In the genomic region with DNA sequence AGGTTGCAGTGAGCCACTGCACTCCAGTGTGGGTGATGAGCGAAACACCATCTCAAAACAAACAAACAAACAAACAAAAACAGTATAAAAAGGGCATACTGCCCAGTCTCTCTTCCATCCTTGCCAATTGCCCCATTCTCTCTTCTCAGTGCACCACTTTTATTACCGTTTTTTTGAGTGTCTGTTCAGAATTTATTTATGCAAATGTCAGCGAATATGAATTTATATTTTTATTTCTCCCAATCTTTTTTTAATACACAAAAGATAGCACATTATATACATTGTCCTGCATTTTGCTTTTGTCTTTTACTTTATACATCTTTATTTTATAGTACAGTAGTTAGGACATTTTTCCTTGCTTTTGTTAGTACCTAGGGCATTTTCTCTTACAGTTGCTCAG, we compare ENCODE assay signal across 2 cellular contexts.
TF ChIP-seq lines count a peak whose summit lies in the region.

No MANE protein-coding gene starts in this region.

TF ChIP-seq in A549, 52 proteins besides CTCF, POLR2A, EP300 and RAD21:
- TF ChIP-seq, protein P1, sequence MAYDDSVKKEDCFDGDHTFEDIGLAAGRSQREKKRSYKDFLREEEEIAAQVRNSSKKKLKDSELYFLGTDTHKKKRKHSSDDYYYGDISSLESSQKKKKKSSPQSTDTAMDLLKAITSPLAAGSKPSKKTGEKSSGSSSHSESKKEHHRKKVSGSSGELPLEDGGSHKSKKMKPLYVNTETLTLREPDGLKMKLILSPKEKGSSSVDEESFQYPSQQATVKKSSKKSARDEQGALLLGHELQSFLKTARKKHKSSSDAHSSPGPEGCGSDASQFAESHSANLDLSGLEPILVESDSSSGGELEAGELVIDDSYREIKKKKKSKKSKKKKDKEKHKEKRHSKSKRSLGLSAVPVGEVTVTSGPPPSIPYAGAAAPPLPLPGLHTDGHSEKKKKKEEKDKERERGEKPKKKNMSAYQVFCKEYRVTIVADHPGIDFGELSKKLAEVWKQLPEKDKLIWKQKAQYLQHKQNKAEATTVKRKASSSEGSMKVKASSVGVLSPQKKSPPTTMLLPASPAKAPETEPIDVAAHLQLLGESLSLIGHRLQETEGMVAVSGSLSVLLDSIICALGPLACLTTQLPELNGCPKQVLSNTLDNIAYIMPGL (CRISPR knock-in tag; IDR thresholded peaks at IDR 0.05; ENCODE audit: borderline replicate concordance), result no peak
- TF ChIP-seq, protein P2, sequence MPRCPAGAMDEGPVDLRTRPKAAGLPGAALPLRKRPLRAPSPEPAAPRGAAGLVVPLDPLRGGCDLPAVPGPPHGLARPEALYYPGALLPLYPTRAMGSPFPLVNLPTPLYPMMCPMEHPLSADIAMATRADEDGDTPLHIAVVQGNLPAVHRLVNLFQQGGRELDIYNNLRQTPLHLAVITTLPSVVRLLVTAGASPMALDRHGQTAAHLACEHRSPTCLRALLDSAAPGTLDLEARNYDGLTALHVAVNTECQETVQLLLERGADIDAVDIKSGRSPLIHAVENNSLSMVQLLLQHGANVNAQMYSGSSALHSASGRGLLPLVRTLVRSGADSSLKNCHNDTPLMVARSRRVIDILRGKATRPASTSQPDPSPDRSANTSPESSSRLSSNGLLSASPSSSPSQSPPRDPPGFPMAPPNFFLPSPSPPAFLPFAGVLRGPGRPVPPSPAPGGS (IDR thresholded peaks at IDR 0.05), result no peak
- TF ChIP-seq PHF8 (IDR thresholded peaks at IDR 0.05; ENCODE audit: borderline replicate concordance, low read depth) (no peak), MAFK (IDR thresholded peaks at IDR 0.05; ENCODE audit: partially characterized antibody) (peak; percentile 88)

TF ChIP-seq in IMR-90, 13 proteins besides CTCF, POLR2A, EP300 and RAD21:
- TF ChIP-seq MAFK (IDR thresholded peaks at IDR 0.05; ENCODE audit: low read depth, low read length), result peak; percentile 75
- no peak for TF ChIP-seq SMC3 (IDR thresholded peaks at IDR 0.05; ENCODE audit: low read depth, low read length)
- TF ChIP-seq BHLHE40 (IDR thresholded peaks at IDR 0.05; ENCODE audit: low read depth, low read length), result no peak
